ENCODE assay signal across 24 cellular contexts in genomic region chr1:9481048-9481447, GRCh38.
"Had no signal": no experiment of that assay in that cellular context is flagged by ENCODE, and none has a peak within 500 bp of the region (broad histone marks: within the 10 kb centered on the region; RNA-seq: fewer than 3 reads in every experiment).

No MANE protein-coding gene starts in this region.

- H3K4me1 Mint-ChIP-seq: activated CD4-positive, alpha-beta T cell treated with anti-CD3 and anti-CD28 coated beads for 36 hours; activated CD8-positive, alpha-beta memory T cell treated with anti-CD3 and anti-CD28 coated beads, Interleukin-2, amount 10 ng/mL, durations not matched to agents 7 days and 5 days; activated naive CD8-positive, alpha-beta T cell treated with anti-CD3 and anti-CD28 coated beads, Interleukin-2, amount 50 U/mL, for 24 hours had no signal

- H3K4me1 ChIP-seq: upper lobe of left lung had no signal

- FAIRE-seq: small intestine had no signal

- H3K27me3 ChIP-seq: upper lobe of left lung had no signal

- H3K36me3 Mint-ChIP-seq: activated CD4-positive, alpha-beta memory T cell treated with anti-CD3 and anti-CD28 coated beads for 36 hours; activated CD8-positive, alpha-beta memory T cell treated with anti-CD3 and anti-CD28 coated beads, Interleukin-2, amount 10 ng/mL, durations not matched to agents 7 days and 5 days; natural killer cell treated with Interleukin-12 subunit alpha and Interleukin-12 subunit beta and Interleukin-15 and Interleukin-18, amount 100 ng/mL, for 72 hours had no signal

- H3K27ac ChIP-seq: foreskin keratinocyte, upper lobe of left lung had no signal

- H3K9me3 Mint-ChIP-seq: activated CD4-positive, alpha-beta memory T cell treated with anti-CD3 and anti-CD28 coated beads for 36 hours; activated naive CD4-positive, alpha-beta T cell treated with anti-CD3 and anti-CD28 coated beads for 36 hours; activated naive CD8-positive, alpha-beta T cell treated with anti-CD3 and anti-CD28 coated beads, Interleukin-2, amount 50 U/mL, for 24 hours; activated T-helper 2 cell treated with anti-CD3 and anti-CD28 coated beads, Interferon-gamma antibody, Interleukin-2, Interleukin-4, amounts not matched to agents 10 μg/mL and 5 μg/mL and 100 μg/mL, durations not matched to agents 14 hours and 24 hours and 36 hours; dendritic cell treated with granulocyte-macrophage colony-stimulating factor and Interleukin-4, amounts not matched to agents 40 ng/mL and 50 ng/mL, for 4 days; natural killer cell treated with Interleukin-12 subunit alpha and Interleukin-12 subunit beta and Interleukin-15 and Interleukin-18, amount 100 ng/mL, for 72 hours had no signal

- H3K36me3 ChIP-seq: upper lobe of left lung had no signal

- H3K9me3 ChIP-seq: upper lobe of left lung had no signal

- ATAC-seq: activated CD4-positive, alpha-beta T cell treated with anti-CD3 and anti-CD28 coated beads for 36 hours; activated CD8-positive, alpha-beta memory T cell treated with anti-CD3 and anti-CD28 coated beads, Interleukin-2, amount 10 ng/mL, durations not matched to agents 7 days and 5 days; activated naive CD8-positive, alpha-beta T cell treated with anti-CD3 and anti-CD28 coated beads, Interleukin-2, amount 50 U/mL, for 24 hours; foreskin keratinocyte; left ventricle myocardium superior; natural killer cell treated with Interleukin-12 subunit alpha and Interleukin-12 subunit beta and Interleukin-15 and Interleukin-18, amount 100 ng/mL, for 72 hours; right cardiac atrium had no signal

- DNase-seq: activated CD4-positive, alpha-beta memory T cell treated with anti-CD3 and anti-CD28 coated beads for 36 hours; activated CD4-positive, alpha-beta T cell treated with anti-CD3 and anti-CD28 coated beads for 36 hours; activated CD8-positive, alpha-beta memory T cell treated with anti-CD3 and anti-CD28 coated beads, Interleukin-2, amount 10 ng/mL, durations not matched to agents 7 days and 5 days; activated naive CD4-positive, alpha-beta T cell treated with anti-CD3 and anti-CD28 coated beads for 36 hours; activated naive CD8-positive, alpha-beta T cell treated with anti-CD3 and anti-CD28 coated beads, Interleukin-2, amount 50 U/mL, for 24 hours; activated T-cell treated with anti-CD3 and anti-CD28 coated beads, Interleukin-2, amount 50 U/mL, for 1 hour; aorta; cerebellar nuclear complex; effector memory CD4-positive, alpha-beta T cell; foreskin keratinocyte; kidney glomerular epithelial cell; left ventricle myocardium superior; mesendoderm; nucleus accumbens; right cardiac atrium; small intestine; stimulated activated CD4-positive, alpha-beta T cell treated with anti-CD3 and anti-CD28 coated beads, Interleukin-4, amount 100 ng/mL, for 4 hours; stimulated activated CD8-positive, alpha-beta memory T cell treated with anti-CD3 and anti-CD28 coated beads, Interleukin-4, amount 100 ng/mL, for 48 hours; stimulated activated naive CD4-positive, alpha-beta T cell treated with Interleukin-2 at 50 U/mL for 16 hours; substantia nigra; upper lobe of left lung had no signal

- H3K27ac Mint-ChIP-seq: activated CD4-positive, alpha-beta memory T cell treated with anti-CD3 and anti-CD28 coated beads for 36 hours; activated CD4-positive, alpha-beta T cell treated with anti-CD3 and anti-CD28 coated beads for 36 hours; activated CD8-positive, alpha-beta memory T cell treated with anti-CD3 and anti-CD28 coated beads, Interleukin-2, amount 10 ng/mL, durations not matched to agents 7 days and 5 days; activated naive CD4-positive, alpha-beta T cell treated with anti-CD3 and anti-CD28 coated beads for 36 hours; activated naive CD8-positive, alpha-beta T cell treated with anti-CD3 and anti-CD28 coated beads, Interleukin-2, amount 50 U/mL, for 24 hours; activated T-helper 2 cell treated with anti-CD3 and anti-CD28 coated beads, Interferon-gamma antibody, Interleukin-2, Interleukin-4, amounts not matched to agents 10 μg/mL and 5 μg/mL and 100 μg/mL, durations not matched to agents 14 hours and 24 hours and 36 hours; dendritic cell treated with granulocyte-macrophage colony-stimulating factor and Interleukin-4, amounts not matched to agents 40 ng/mL and 50 ng/mL, for 4 days; natural killer cell treated with Interleukin-12 subunit alpha and Interleukin-12 subunit beta and Interleukin-15 and Interleukin-18, amount 100 ng/mL, for 72 hours had no signal

- H3K27me3 Mint-ChIP-seq: activated naive CD8-positive, alpha-beta T cell treated with anti-CD3 and anti-CD28 coated beads, Interleukin-2, amount 50 U/mL, for 24 hours had no signal

- H3K4me3 Mint-ChIP-seq: activated CD4-positive, alpha-beta memory T cell treated with anti-CD3 and anti-CD28 coated beads for 36 hours; activated CD4-positive, alpha-beta T cell treated with anti-CD3 and anti-CD28 coated beads for 36 hours; activated CD8-positive, alpha-beta memory T cell treated with anti-CD3 and anti-CD28 coated beads, Interleukin-2, amount 10 ng/mL, durations not matched to agents 7 days and 5 days; activated naive CD4-positive, alpha-beta T cell treated with anti-CD3 and anti-CD28 coated beads for 36 hours; activated naive CD8-positive, alpha-beta T cell treated with anti-CD3 and anti-CD28 coated beads, Interleukin-2, amount 50 U/mL, for 24 hours; dendritic cell treated with granulocyte-macrophage colony-stimulating factor and Interleukin-4, amounts not matched to agents 40 ng/mL and 50 ng/mL, for 4 days; natural killer cell treated with Interleukin-12 subunit alpha and Interleukin-12 subunit beta and Interleukin-15 and Interleukin-18, amount 100 ng/mL, for 72 hours had no signal

- H3K4me3 ChIP-seq: upper lobe of left lung had no signal
